23 cellular contexts compared by ENCODE assay signal in genomic region chr10:93015722-93016121, GRCh38. TPM values are rescaled to one million over a fixed set of nuclear protein-coding genes. Genes with fewer than 3 reads are reported as not detected.
DNase-seq lines count a peak whose midpoint lies in the region; ATAC-seq, FAIRE-seq and TF ChIP-seq lines count a peak whose summit lies in the region.
"Had no signal": no experiment of that assay in that cellular context is flagged by ENCODE, and none has a peak within 500 bp of the region (broad histone marks: within the 10 kb centered on the region; RNA-seq: fewer than 3 reads in every experiment).

No MANE protein-coding gene starts in this region.

- H3K4me1 ChIP-seq in right lobe of liver: peaks cover 0 to 5% (median 1%) of the 10 kb centered on the region in 4 donors
- H3K4me1 ChIP-seq: BLaER1 treated with 17β-estradiol and CSF1 and Interleukin-3, amounts not matched to agents 10 nM and 100 nM; Caco-2 had no signal

- CTCF ChIA-PET in CD4-positive, alpha-beta T cell (lab: Charles Lee): interaction anchor here (0.7 kb wide), 1 partner anchor 141 kb away, joined by 3 read pairs; no protein-coding TSS in a partner anchor

- DNase-seq in left lobe of liver (ENCODE audit: low spot score) (no peak), right lobe of liver (no peak), NOMO-1 treated with DMSO at 0.1 percent for 48 hours (lab: John Stamatoyannopoulos, UW; ENCODE audit: unreplicated experiment) (no peak), lower leg skin (ENCODE audit: low spot score in 2 of 2) (no peak)
- DNase-seq in CD4-positive, alpha-beta T cell: no peak
- DNase-seq: AML-193; Caco-2; Calu3; CD4-positive, CD25-positive, alpha-beta regulatory T cell; CD8-positive, alpha-beta T cell; DMS79 treated with DMSO at 0.1 percent for 48 hours; GDM1 had no signal

- H3K4me1 Mint-ChIP-seq in CD4-positive, alpha-beta T cell (ENCODE audit: low read depth): no peaks in the 10 kb centered on the region
- H3K4me1 Mint-ChIP-seq: B cell; CD14-positive monocyte; CD4-positive, CD25-positive, alpha-beta regulatory T cell had no signal

- H3K27ac ChIP-seq in right lobe of liver: no peak overlapping the region
- no peak overlapping the region for H3K27ac ChIP-seq in CD4-positive, alpha-beta T cell (ENCODE audit: low read depth, low read length)
- H3K27ac ChIP-seq: 22Rv1; A549; BLaER1 treated with 17β-estradiol and CSF1 and Interleukin-3, amounts not matched to agents 10 nM and 100 nM had no signal

- POLR2A ChIA-PET in CD4-positive, alpha-beta T cell (lab: Charles Lee): no interaction called here

- no peaks in the 10 kb centered on the region for H3K36me3 ChIP-seq in right lobe of liver

- peaks cover 34% of the 10 kb centered on the region for H3K36me3 Mint-ChIP-seq in CD4-positive, alpha-beta T cell (ENCODE audit: low read depth)

- no peaks in the 10 kb centered on the region for H3K9me3 ChIP-seq in right lobe of liver
- no peaks in the 10 kb centered on the region for H3K9me3 ChIP-seq in CD4-positive, alpha-beta T cell (ENCODE audit: control insufficient read depth, low read length)
- H3K9me3 ChIP-seq: A549; BLaER1 treated with 17β-estradiol and CSF1 and Interleukin-3, amounts not matched to agents 10 nM and 100 nM had no signal

- no peak overlapping the region for H3K4me3 Mint-ChIP-seq in CD4-positive, alpha-beta T cell
- H3K4me3 Mint-ChIP-seq: B cell; CD14-positive monocyte; CD4-positive, CD25-positive, alpha-beta regulatory T cell; CD8-positive, alpha-beta T cell had no signal

- no peak overlapping the region for H3K4me3 ChIP-seq in right lobe of liver
- no peak overlapping the region for H3K4me3 ChIP-seq in lower leg skin (ENCODE audit: low read depth, poor library complexity, severe bottlenecking)
- H3K4me3 ChIP-seq: A549; BLaER1 treated with 17β-estradiol and CSF1 and Interleukin-3, amounts not matched to agents 10 nM and 100 nM; GM12878 had no signal

- no peaks in the 10 kb centered on the region for H3K9me3 Mint-ChIP-seq in CD4-positive, alpha-beta T cell
- H3K9me3 Mint-ChIP-seq: CD14-positive monocyte; CD4-positive, CD25-positive, alpha-beta regulatory T cell; CD8-positive, alpha-beta T cell had no signal

- no peak overlapping the region for H3K27ac Mint-ChIP-seq in CD4-positive, alpha-beta T cell
- H3K27ac Mint-ChIP-seq: B cell; CD14-positive monocyte; CD4-positive, CD25-positive, alpha-beta regulatory T cell; CD8-positive, alpha-beta T cell had no signal

- TF ChIP-seq POLR2A in right lobe of liver (IDR thresholded peaks at IDR 0.05) (no peak), lower leg skin (IDR thresholded peaks at IDR 0.05) (no peak)

- no peaks in the 10 kb centered on the region for H3K27me3 Mint-ChIP-seq in CD4-positive, alpha-beta T cell
- H3K27me3 Mint-ChIP-seq: B cell; CD4-positive, CD25-positive, alpha-beta regulatory T cell had no signal

- no peak for TF ChIP-seq CTCF in right lobe of liver (IDR thresholded peaks at IDR 0.05)
- no peak for TF ChIP-seq CTCF in CD4-positive, alpha-beta T cell (IDR thresholded peaks at IDR 0.05)
- TF ChIP-seq CTCF in lower leg skin (IDR thresholded peaks at IDR 0.05): no peak

- FAIRE-seq in G401.6 (lab: Jason Lieb, UNC): peak; percentile 3
- FAIRE-seq: A549, D721Med, GM12878, GM12892, GM18507 had no signal

- ATAC-seq in left lobe of liver (peak; percentile 73), right lobe of liver (peak; percentile 48 to 71 (median 64))
- ATAC-seq in CD4-positive, alpha-beta T cell (ENCODE audit: poor library complexity): no peak
- ATAC-seq: A549; CD8-positive, alpha-beta T cell; GM12878 had no signal

- intact Hi-C loops in right lobe of liver (cut with DNase I): no loop called here
- intact Hi-C loops in CD4-positive, alpha-beta T cell (cut with DNase I, micrococcal nuclease): no loop called here
- intact Hi-C loops in lower leg skin (cut with DNase I; ENCODE audit: low total_unique reads): no loop called here

- H3K27me3 ChIP-seq in right lobe of liver: no peaks in the 10 kb centered on the region
- no peaks in the 10 kb centered on the region for H3K27me3 ChIP-seq in CD4-positive, alpha-beta T cell (ENCODE audit: control insufficient read depth, insufficient read depth, low read length)
- H3K27me3 ChIP-seq: BLaER1 treated with 17β-estradiol and CSF1 and Interleukin-3, amounts not matched to agents 10 nM and 100 nM had no signal

- 67% methylated on average over 3 of the region's 3 CpGs for WGBS in right lobe of liver (ENCODE audit: insufficient coverage, low coverage, low lambda C conversion rate, missing lambda C conversion rate)
- WGBS in lower leg skin, 2 donors: 93 to 95% methylated on average over 3 of the region's 3 CpGs

RNA-seq across cellular contexts. Expression of gene CYP26C1, which starts 44.9 kb away (rescaled TPM):
- total RNA-seq in left lobe of liver (0.08 TPM), right lobe of liver (under 1 TPM in 3 of 6 experiments, not detected in 3; 0.07 to 0.12 (median 0.10) TPM), lower leg skin (not detected)
- total RNA-seq in CD4-positive, alpha-beta T cell: under 1 TPM in 1 of 2 experiments, not detected in 1; 0.14 TPM
- total RNA-seq: A172; CD4-positive, CD25-positive, alpha-beta regulatory T cell had no signal

RNA-seq across cellular contexts. Expression of gene CYP26A1, which starts 58.0 kb away (rescaled TPM):
- total RNA-seq in left lobe of liver (16.2 TPM), right lobe of liver (10 to 100 TPM in 3 of 6 experiments, under 1 TPM in 1, not detected in 2; 0.95 to 53.1 (median 12.6) TPM), lower leg skin (under 1 TPM in 2 of 4 donors, not detected in 2; 0.10 to 0.32 TPM)
- total RNA-seq in CD4-positive, alpha-beta T cell: not detected
- total RNA-seq: B cell; CD4-positive, CD25-positive, alpha-beta regulatory T cell; CD8-positive, alpha-beta T cell; GM12878 had no signal
